Comparison of ENCODE assay signal across 8 cellular contexts in the genomic region with DNA sequence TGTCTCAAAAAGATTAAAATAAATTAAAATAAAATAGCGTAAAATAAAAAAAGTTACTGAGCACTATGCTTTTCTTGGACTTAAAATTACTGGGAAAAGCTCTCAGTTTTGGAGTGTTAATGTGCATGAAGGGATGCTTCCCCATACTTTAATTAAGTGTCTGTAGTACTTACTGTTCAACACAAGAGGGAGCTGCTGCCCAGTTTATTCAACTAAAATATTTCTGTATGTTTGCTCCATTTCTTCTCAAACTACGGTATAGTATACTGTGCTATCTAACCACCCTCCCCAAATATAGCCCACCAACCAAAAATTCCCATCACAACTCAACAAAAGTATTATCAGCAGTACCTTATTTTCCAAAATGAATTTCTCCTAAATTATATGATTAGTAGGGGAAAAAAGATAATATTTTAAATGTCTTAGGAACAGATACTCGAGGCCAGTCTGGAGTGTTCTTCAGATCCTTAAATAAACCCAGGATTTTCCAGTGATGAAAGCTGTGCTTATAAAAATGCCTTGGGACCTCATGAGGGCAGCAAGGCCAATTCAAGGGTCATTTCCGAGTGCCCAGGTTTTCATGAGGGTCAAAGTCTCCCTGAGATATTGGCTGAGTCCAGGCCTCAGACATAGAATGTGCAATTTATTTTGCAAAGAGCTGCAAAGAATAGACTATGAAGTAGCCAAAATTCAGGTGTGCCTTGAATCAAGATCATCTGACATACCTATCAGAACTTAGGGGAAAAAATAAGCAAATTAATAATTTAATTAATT.
A peak's percentile ranks its signal among the peaks of the same experiment; 100 is the strongest.
DNase-seq lines count a peak whose midpoint lies in the region; ATAC-seq and TF ChIP-seq lines count a peak whose summit lies in the region.

No MANE protein-coding gene starts in this region.

- ATAC-seq in GM18517 (IDR thresholded peaks at IDR 0.05; ENCODE audit: unreplicated experiment) (no peak), HG03159 (IDR thresholded peaks at IDR 0.05; ENCODE audit: unreplicated experiment) (no peak)

- TF ChIP-seq CTCF in GM20000 (IDR thresholded peaks at IDR 0.05; ENCODE audit: extremely low read depth, missing control alignments) (no peak), WERI-Rb-1 (IDR thresholded peaks at IDR 0.05; ENCODE audit: low read depth, low read length) (peak; percentile 27; the same call in 1 of the 2 replicates)

- DNase-seq in DMS153 (lab: John Stamatoyannopoulos, UW), result peak; percentile 32
- DNase-seq in GM20000 (ENCODE audit: low spot score), result peak; percentile 79
- DNase-seq in NCI-H2029 treated with DMSO at 0.1 percent for 48 hours (lab: John Stamatoyannopoulos, UW), result peak; percentile 24
- DNase-seq in WERI-Rb-1, result no peak
- peak; percentile 25 for DNase-seq in foreskin melanocyte
- peak; percentile 81 for DNase-seq in pons (ENCODE audit: low spot score)

- H3K27me3 ChIP-seq in WERI-Rb-1 (ENCODE audit: insufficient read depth, low read depth, severe bottlenecking), result peaks cover under 1% of the 10 kb centered on the region

- H3K9me3 ChIP-seq in WERI-Rb-1 (ENCODE audit: severe bottlenecking), result no peaks in the 10 kb centered on the region

- H3K4me3 ChIP-seq in WERI-Rb-1 (ENCODE audit: low read depth, low read length), result no peak overlapping the region

- H3K36me3 ChIP-seq in WERI-Rb-1, result no peaks in the 10 kb centered on the region

- no peak overlapping the region for H3K27ac ChIP-seq in WERI-Rb-1
